ENCODE assay signal across 1 cellular context in the genomic region with DNA sequence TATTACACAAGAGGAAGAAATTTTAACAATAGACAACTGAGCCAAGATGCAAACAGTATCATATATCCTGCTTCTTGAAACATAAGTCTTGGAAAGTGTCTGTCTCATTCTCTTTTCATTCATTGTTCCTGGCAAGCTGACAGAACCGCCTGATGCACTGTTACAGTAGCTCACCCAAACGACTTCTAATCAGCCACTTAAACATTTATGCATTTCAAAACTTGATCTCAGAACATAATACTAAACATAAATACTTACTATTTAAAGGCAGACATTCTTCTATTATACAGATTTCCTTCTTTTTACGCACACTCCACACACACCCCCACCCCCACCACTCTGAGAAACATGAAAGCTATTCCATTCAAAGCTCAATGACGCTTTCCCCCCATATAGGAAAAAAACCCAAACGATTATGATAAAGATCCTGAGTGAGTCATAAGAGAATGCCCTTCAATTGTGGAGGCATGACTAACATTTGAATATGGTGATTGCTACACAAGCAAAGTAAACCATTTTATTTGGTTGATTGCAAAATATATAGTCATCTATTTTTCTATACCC.
TF ChIP-seq lines count a peak whose summit lies in the region.

No MANE protein-coding gene starts in this region.

TF ChIP-seq in IMR-90, 13 proteins besides CTCF, POLR2A, EP300 and RAD21 (continued from another document):
- TF ChIP-seq, protein P1, sequence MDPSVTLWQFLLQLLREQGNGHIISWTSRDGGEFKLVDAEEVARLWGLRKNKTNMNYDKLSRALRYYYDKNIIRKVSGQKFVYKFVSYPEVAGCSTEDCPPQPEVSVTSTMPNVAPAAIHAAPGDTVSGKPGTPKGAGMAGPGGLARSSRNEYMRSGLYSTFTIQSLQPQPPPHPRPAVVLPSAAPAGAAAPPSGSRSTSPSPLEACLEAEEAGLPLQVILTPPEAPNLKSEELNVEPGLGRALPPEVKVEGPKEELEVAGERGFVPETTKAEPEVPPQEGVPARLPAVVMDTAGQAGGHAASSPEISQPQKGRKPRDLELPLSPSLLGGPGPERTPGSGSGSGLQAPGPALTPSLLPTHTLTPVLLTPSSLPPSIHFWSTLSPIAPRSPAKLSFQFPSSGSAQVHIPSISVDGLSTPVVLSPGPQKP (IDR thresholded peaks at IDR 0.05; ENCODE audit: borderline replicate concordance, low read depth, low read length): no peak
- TF ChIP-seq MAFK (IDR thresholded peaks at IDR 0.05; ENCODE audit: low read depth, low read length) (no peak), MXI1 (IDR thresholded peaks at IDR 0.05; ENCODE audit: borderline replicate concordance, low read depth, low read length) (no peak), RFX5 (IDR thresholded peaks at IDR 0.05; ENCODE audit: low read depth, low read length) (no peak), NFE2L2 (IDR thresholded peaks at IDR 0.05; ENCODE audit: low read depth, low read length) (no peak), CEBPB (IDR thresholded peaks at IDR 0.05; ENCODE audit: low read depth, low read length) (peak; percentile 98), SMC3 (IDR thresholded peaks at IDR 0.05; ENCODE audit: low read depth, low read length) (no peak), BHLHE40 (IDR thresholded peaks at IDR 0.05; ENCODE audit: low read depth, low read length) (peak; percentile 28; the same call in 1 of the 2 replicates), FOS (IDR thresholded peaks at IDR 0.05; ENCODE audit: low read depth, low read length) (peak; percentile 95)
